26 cellular contexts compared by ENCODE assay signal in genomic region chr2:95332036-95332435, GRCh38. TPM values are rescaled to one million over a fixed set of nuclear protein-coding genes. Genes with fewer than 3 reads are reported as not detected.
"Had no signal": no experiment of that assay in that cellular context is flagged by ENCODE, and none has a peak within 500 bp of the region (broad histone marks: within the 10 kb centered on the region; RNA-seq: fewer than 3 reads in every experiment).

No MANE protein-coding gene starts in this region.

- H3K27me3 ChIP-seq: adrenal gland, ascending aorta, brain microvascular endothelial cell, gastroesophageal sphincter, pancreas, suprapubic skin, tibial nerve had no signal

- H3K9me3 ChIP-seq: adrenal gland, ascending aorta, gastroesophageal sphincter, pancreas, psoas muscle, suprapubic skin, tibial nerve had no signal

- H3K4me1 ChIP-seq: adrenal gland, ascending aorta, pancreas, tibial nerve had no signal

- H3K4me3 ChIP-seq: adrenal gland, ascending aorta, gastroesophageal sphincter, pancreas, psoas muscle, suprapubic skin, tibial nerve had no signal

- DNase-seq: activated CD4-positive, alpha-beta T cell treated with anti-CD3 and anti-CD28 coated beads for 36 hours; activated CD4-positive, alpha-beta T cell treated with anti-CD3 and anti-CD28 coated beads, Interleukin-2, amount 50 U/mL, for 48 hours; activated CD4-positive, CD25-positive, alpha-beta regulatory T cell; activated CD8-positive, alpha-beta memory T cell treated with anti-CD3 and anti-CD28 coated beads for 24 hours; activated effector memory CD4-positive, alpha-beta T cell treated with anti-CD3 and anti-CD28 coated beads, Interleukin-2, amount 50 U/mL, for 16 hours; activated naive CD4-positive, alpha-beta T cell treated with anti-CD3 and anti-CD28 coated beads for 36 hours; activated naive CD8-positive, alpha-beta T cell treated with anti-CD3 and anti-CD28 coated beads for 36 hours; adrenal gland; brain microvascular endothelial cell; caudate nucleus; hypothalamus; immature natural killer cell; naive thymus-derived CD4-positive, alpha-beta T cell; nucleus accumbens; stimulated activated naive CD4-positive, alpha-beta T cell; T-helper 1 cell had no signal

- H3K27ac ChIP-seq: adrenal gland, ascending aorta, brain microvascular endothelial cell, gastroesophageal sphincter, pancreas, psoas muscle, suprapubic skin, tibial nerve had no signal

- ATAC-seq: activated CD4-positive, alpha-beta T cell treated with anti-CD3 and anti-CD28 coated beads for 36 hours; gastroesophageal sphincter; left lobe of liver; naive thymus-derived CD4-positive, alpha-beta T cell; pancreas; psoas muscle had no signal

- H3K36me3 ChIP-seq: adrenal gland, ascending aorta, brain microvascular endothelial cell, gastroesophageal sphincter, pancreas, suprapubic skin, tibial nerve had no signal

RNA-seq across cellular contexts. Expression of gene KCNIP3, which starts 34.9 kb away (rescaled TPM):
- total RNA-seq: activated CD4-positive, alpha-beta T cell treated with anti-CD3 and anti-CD28 coated beads for 36 hours; activated naive CD4-positive, alpha-beta T cell treated with anti-CD3 and anti-CD28 coated beads for 36 hours; activated naive CD8-positive, alpha-beta T cell treated with anti-CD3 and anti-CD28 coated beads for 36 hours; activated T-helper 1 cell treated with anti-CD3 and anti-CD28 coated beads, Interleukin-12 subunit alpha, Interleukin-12 subunit beta, Interleukin-2, Interleukin-4 antibody, amounts not matched to agents 30 ng/mL and 10 ng/mL and 1 ng/mL, durations not matched to agents 14 hours and 24 hours and 36 hours; lung microvascular endothelial cell had no signal
- polyA plus RNA-seq: immature natural killer cell; naive thymus-derived CD4-positive, alpha-beta T cell; neural cell had no signal

RNA-seq across cellular contexts. Expression of gene PROM2, which starts 57.8 kb away (rescaled TPM):
- total RNA-seq: ascending aorta had no signal
- polyA plus RNA-seq: immature natural killer cell; naive thymus-derived CD4-positive, alpha-beta T cell had no signal
